ENCODE assay signal across 8 cellular contexts in the genomic region with DNA sequence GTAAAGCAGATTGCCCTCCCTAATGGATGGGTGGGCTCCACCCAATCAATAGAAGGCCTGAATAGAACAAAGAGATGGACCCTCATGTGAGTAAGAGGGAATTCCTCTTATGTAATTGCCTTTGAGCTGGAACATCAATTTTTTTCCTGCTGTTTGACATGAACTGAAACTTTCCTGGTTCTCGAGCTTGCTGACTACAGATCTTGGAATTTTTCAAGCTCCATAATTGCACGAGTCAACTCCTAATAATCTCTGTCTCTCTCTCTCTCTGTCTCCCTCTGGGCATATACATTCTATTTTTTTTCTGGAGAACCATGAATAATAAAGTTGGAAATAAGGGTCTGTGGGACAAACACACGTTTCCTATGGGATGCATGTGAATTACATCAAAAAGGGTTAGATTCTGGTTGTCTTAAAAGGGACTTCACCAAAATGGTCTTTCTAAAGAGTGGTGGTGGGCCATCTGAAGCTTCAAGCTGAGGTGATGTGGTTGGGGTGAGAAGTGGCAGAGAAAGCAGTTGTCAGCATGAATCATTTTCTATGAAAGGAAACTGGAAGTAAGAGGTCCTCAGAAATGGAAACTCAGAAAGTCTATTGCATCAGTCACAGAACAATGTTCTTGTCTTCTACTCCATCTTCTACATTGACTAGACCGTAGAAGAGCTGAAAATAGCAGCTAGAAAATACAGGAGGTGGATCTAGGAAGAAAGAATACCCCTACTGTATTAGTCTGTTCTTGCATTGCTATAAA. TPM values are rescaled to one million over a fixed set of nuclear protein-coding genes. Genes with fewer than 3 reads are reported as not detected.
DNase-seq lines count a peak whose midpoint lies in the region; ATAC-seq and TF ChIP-seq lines count a peak whose summit lies in the region.

No MANE protein-coding gene starts in this region.

- peak overlapping the region; percentile 92 to 97 for H3K27ac Mint-ChIP-seq in natural killer cell

- no peaks in the 10 kb centered on the region for H3K9me3 ChIP-seq in testis

- no peak overlapping the region for H3K4me3 ChIP-seq in testis

- peak; percentile 58 for ATAC-seq in GM18858 (IDR thresholded peaks at IDR 0.05; ENCODE audit: unreplicated experiment)
- peak; percentile 75 for ATAC-seq in HG02852 (IDR thresholded peaks at IDR 0.05; ENCODE audit: unreplicated experiment)
- peak; percentile 23; the same call in 1 of the 3 replicates for ATAC-seq in SK-N-SH treated with all-trans-retinoic acid at 6 μM for 48 hours
- ATAC-seq in natural killer cell: peak; percentile 77 to 87 (median 85)

- no peak overlapping the region for H3K27ac ChIP-seq in testis

- 85 to 92% methylated on average over 4 of the region's 4 CpGs for WGBS in testis, 2 donors

- H3K36me3 ChIP-seq in testis (ENCODE audit: low read depth, missing control alignments): no peaks in the 10 kb centered on the region

- peak overlapping the region; percentile 29 for H3K4me3 Mint-ChIP-seq in natural killer cell

- no peaks in the 10 kb centered on the region for H3K27me3 ChIP-seq in testis

- DNase-seq in natural killer cell: no peak
- DNase-seq in NCI-H1105 treated with DMSO at 0.1 percent for 48 hours (lab: John Stamatoyannopoulos, UW): no peak
- no peak for DNase-seq in HuH-7 (ENCODE audit: low spot score)
- DNase-seq in NCI-H1436 (lab: John Stamatoyannopoulos, UW): no peak
- no peak for DNase-seq in testis

- intact Hi-C loops in natural killer cell (cut with micrococcal nuclease): loop anchor here (5.0 kb wide), 3 partner anchors 49 to 66 kb away; a partner anchor contains a TSS
- intact Hi-C loops in testis (cut with DNase I; ENCODE audit: low total_unique reads): no loop called here

- no peak for TF ChIP-seq CTCF in natural killer cell (IDR thresholded peaks at IDR 0.05)
- no peak for TF ChIP-seq CTCF in testis (IDR thresholded peaks at IDR 0.05)

- H3K4me1 ChIP-seq in testis: no peaks in the 10 kb centered on the region

- H3K9me3 Mint-ChIP-seq in natural killer cell: no peaks in the 10 kb centered on the region

- H3K4me1 Mint-ChIP-seq in natural killer cell: peaks cover 27 to 42% of the 10 kb centered on the region in 2 donors

- no peaks in the 10 kb centered on the region for H3K36me3 Mint-ChIP-seq in natural killer cell

- no peaks in the 10 kb centered on the region for H3K27me3 Mint-ChIP-seq in natural killer cell (ENCODE audit: low read depth in 2 of 2)

- TF ChIP-seq POLR2A in testis (IDR thresholded peaks at IDR 0.05): no peak

TF ChIP-seq in SK-N-SH treated with all-trans-retinoic acid at 6 μM for 48 hours, 23 proteins besides CTCF, POLR2A, EP300 and RAD21:
- TF ChIP-seq CSDC2 (CRISPR knock-in tag; IDR thresholded peaks at IDR 0.05): no peak
- TF ChIP-seq, protein P1, sequence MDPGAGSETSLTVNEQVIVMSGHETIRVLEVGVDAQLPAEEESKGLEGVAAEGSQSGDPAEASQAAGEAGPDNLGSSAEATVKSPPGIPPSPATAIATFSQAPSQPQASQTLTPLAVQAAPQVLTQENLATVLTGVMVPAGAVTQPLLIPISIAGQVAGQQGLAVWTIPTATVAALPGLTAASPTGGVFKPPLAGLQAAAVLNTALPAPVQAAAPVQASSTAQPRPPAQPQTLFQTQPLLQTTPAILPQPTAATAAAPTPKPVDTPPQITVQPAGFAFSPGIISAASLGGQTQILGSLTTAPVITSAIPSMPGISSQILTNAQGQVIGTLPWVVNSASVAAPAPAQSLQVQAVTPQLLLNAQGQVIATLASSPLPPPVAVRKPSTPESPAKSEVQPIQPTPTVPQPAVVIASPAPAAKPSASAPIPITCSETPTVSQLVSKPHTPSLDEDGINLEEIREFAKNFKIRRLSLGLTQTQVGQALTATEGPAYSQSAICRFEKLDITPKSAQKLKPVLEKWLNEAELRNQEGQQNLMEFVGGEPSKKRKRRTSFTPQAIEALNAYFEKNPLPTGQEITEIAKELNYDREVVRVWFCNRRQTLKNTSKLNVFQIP (CRISPR knock-in tag; IDR thresholded peaks at IDR 0.05; ENCODE audit: borderline replicate concordance, low read depth): no peak
- no peak for TF ChIP-seq TCF4 (CRISPR knock-in tag; IDR thresholded peaks at IDR 0.05; ENCODE audit: borderline replicate concordance)
- TF ChIP-seq ZFP3 (CRISPR knock-in tag; IDR thresholded peaks at IDR 0.05): no peak
- TF ChIP-seq, protein P2, sequence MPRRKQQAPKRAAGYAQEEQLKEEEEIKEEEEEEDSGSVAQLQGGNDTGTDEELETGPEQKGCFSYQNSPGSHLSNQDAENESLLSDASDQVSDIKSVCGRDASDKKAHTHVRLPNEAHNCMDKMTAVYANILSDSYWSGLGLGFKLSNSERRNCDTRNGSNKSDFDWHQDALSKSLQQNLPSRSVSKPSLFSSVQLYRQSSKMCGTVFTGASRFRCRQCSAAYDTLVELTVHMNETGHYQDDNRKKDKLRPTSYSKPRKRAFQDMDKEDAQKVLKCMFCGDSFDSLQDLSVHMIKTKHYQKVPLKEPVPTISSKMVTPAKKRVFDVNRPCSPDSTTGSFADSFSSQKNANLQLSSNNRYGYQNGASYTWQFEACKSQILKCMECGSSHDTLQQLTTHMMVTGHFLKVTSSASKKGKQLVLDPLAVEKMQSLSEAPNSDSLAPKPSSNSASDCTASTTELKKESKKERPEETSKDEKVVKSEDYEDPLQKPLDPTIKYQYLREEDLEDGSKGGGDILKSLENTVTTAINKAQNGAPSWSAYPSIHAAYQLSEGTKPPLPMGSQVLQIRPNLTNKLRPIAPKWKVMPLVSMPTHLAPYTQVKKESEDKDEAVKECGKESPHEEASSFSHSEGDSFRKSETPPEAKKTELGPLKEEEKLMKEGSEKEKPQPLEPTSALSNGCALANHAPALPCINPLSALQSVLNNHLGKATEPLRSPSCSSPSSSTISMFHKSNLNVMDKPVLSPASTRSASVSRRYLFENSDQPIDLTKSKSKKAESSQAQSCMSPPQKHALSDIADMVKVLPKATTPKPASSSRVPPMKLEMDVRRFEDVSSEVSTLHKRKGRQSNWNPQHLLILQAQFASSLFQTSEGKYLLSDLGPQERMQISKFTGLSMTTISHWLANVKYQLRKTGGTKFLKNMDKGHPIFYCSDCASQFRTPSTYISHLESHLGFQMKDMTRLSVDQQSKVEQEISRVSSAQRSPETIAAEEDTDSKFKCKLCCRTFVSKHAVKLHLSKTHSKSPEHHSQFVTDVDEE (CRISPR knock-in tag; IDR thresholded peaks at IDR 0.05): no peak
- TF ChIP-seq ESRRG (CRISPR knock-in tag; IDR thresholded peaks at IDR 0.05): no peak
- TF ChIP-seq, protein P3, sequence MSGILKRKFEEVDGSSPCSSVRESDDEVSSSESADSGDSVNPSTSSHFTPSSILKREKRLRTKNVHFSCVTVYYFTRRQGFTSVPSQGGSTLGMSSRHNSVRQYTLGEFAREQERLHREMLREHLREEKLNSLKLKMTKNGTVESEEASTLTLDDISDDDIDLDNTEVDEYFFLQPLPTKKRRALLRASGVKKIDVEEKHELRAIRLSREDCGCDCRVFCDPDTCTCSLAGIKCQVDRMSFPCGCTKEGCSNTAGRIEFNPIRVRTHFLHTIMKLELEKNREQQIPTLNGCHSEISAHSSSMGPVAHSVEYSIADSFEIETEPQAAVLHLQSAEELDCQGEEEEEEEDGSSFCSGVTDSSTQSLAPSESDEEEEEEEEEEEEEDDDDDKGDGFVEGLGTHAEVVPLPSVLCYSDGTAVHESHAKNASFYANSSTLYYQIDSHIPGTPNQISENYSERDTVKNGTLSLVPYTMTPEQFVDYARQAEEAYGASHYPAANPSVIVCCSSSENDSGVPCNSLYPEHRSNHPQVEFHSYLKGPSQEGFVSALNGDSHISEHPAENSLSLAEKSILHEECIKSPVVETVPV (CRISPR knock-in tag; IDR thresholded peaks at IDR 0.05): no peak
- TF ChIP-seq ZNF565 (CRISPR knock-in tag; conservative IDR thresholded peaks at IDR 0.05; ENCODE audit: low read depth): no peak

RNA-seq across cellular contexts. Expression of a gene that starts 47.0 kb away (rescaled TPM):
- 1 to 10 TPM; 3.1 to 5.4 (median 4.3) TPM for total RNA-seq in natural killer cell
- 10 to 100 TPM; 20.4 to 23.0 TPM for total RNA-seq in testis
- 5.7 TPM for polyA plus RNA-seq in testis (ENCODE audit: insufficient read depth, low read depth, low replicate concordance)

RNA-seq across cellular contexts. Expression of a gene that starts 51.3 kb away (rescaled TPM):
- 100 to 1,000 TPM; 219 to 296 (median 272) TPM for total RNA-seq in natural killer cell
- total RNA-seq in testis: 100 to 1,000 TPM in 1 of 2 donors, 10 to 100 TPM in 1; 99.8 to 119 TPM
- polyA plus RNA-seq in testis (ENCODE audit: insufficient read depth, low read depth, low replicate concordance): 40.6 TPM

Comparison
In these comparisons a context has a peak if more than half of its experiments do, and no peak if none do; other contexts are left out.
1. ATAC-seq: peak in every context shown above with its lines; median percentile 85 in natural killer cell; 75 in HG02852; 58 in GM18858; 23 in SK-N-SH treated with all-trans-retinoic acid at 6 μM for 48 hours.